7 cellular contexts compared by ENCODE assay signal in genomic region chr11:17012712-17013547, GRCh38.
A peak's percentile ranks its signal among the peaks of the same experiment; 100 is the strongest.
DNase-seq lines count a peak whose midpoint lies in the region; ATAC-seq lines count a peak whose summit lies in the region.

No MANE protein-coding gene starts in this region.

- H3K9me3 ChIP-seq in HUES6 (ENCODE audit: control insufficient read depth, insufficient read depth, low read depth, low read length) (no peaks in the 10 kb centered on the region), iPS-18a (ENCODE audit: control insufficient read depth, low read depth, low read length) (no peaks in the 10 kb centered on the region)

- H3K4me1 ChIP-seq in HUES6 (ENCODE audit: control insufficient read depth, insufficient read depth, low read length) (peaks cover 26% of the 10 kb centered on the region), iPS-18a (ENCODE audit: control insufficient read depth, low read depth, low read length) (peaks cover 9% of the 10 kb centered on the region)

- no peak for ATAC-seq in HG03139 (IDR thresholded peaks at IDR 0.05; ENCODE audit: unreplicated experiment)

- peak overlapping the region; percentile 47 for H3K9ac ChIP-seq in HUES6 (ENCODE audit: low read length)
- H3K9ac ChIP-seq in iPS-18a (ENCODE audit: low read length): peak overlapping the region; percentile 61

- H3K4me3 ChIP-seq in HUES6 (ENCODE audit: low read depth, low read length): peak overlapping the region; percentile 75
- H3K4me3 ChIP-seq in iPS-18a (ENCODE audit: low read length): peak overlapping the region; percentile 85
- peak overlapping the region; percentile 32 to 63 (median 42) for H3K4me3 ChIP-seq in skin epidermis

- H3K27me3 ChIP-seq in HUES6 (ENCODE audit: control insufficient read depth, insufficient read depth, low read length) (peaks cover 68% of the 10 kb centered on the region), iPS-18a (ENCODE audit: control insufficient read depth, insufficient read depth, low read length) (peaks cover 48% of the 10 kb centered on the region)

- DNase-seq in amniotic epithelial cell (ENCODE audit: low read depth) (peak; percentile 96), NAMALWA (ENCODE audit: low spot score) (no peak), GDM1 (lab: John Stamatoyannopoulos, UW) (no peak)

- H3K27ac ChIP-seq in HUES6 (ENCODE audit: low read depth, low read length) (no peak overlapping the region), iPS-18a (ENCODE audit: low read length) (no peak overlapping the region), skin epidermis (peak overlapping the region in 2 of 21 experiments; percentile 15 to 42)

- no peaks in the 10 kb centered on the region for H3K36me3 ChIP-seq in HUES6 (ENCODE audit: control insufficient read depth, insufficient read depth, low read length)
- no peaks in the 10 kb centered on the region for H3K36me3 ChIP-seq in iPS-18a (ENCODE audit: control insufficient read depth, low read depth, low read length)
